Comparison of ENCODE assay signal across 9 cellular contexts in the genomic region with DNA sequence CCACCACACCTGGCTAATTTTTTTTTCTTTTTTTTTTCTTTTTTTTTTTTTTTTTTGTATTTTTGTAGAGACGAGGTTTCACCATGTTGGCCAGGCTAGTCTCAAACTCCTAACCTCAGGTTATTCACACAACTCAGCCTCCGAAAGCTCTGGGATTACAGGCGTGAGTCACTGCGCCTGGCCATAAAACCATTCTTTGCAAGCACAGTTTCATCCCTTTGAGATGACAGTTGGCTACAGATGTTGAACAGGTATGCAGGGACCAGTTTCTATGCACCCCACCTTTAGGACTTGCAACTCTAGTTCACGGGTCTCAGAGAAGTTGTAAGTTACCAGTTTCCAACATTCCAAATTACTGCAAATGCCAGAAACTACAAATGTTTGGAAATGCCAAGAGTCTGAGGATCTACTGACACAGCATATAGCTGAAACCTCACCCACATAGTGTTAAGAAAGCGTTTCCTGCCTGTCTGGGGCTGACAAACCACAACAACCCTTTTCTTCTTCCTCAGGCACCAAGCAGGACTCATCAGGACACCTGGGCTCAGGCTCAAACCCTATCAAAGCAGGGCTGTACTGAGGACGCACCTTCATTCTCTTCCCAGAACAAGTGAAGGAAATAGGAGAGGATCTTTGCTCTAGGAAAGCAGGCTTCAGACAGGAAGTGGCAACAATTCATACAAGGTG. TPM values are rescaled to one million over a fixed set of nuclear protein-coding genes. Genes with fewer than 3 reads are reported as not detected.
DNase-seq lines count a peak whose midpoint lies in the region; ATAC-seq and TF ChIP-seq lines count a peak whose summit lies in the region.
"Had no signal": no experiment of that assay in that cellular context is flagged by ENCODE, and none has a peak within 500 bp of the region (broad histone marks: within the 10 kb centered on the region; RNA-seq: fewer than 3 reads in every experiment).

No MANE protein-coding gene starts in this region.

- peak overlapping the region in 1 of 2 donors; percentile 60 for H3K4me3 Mint-ChIP-seq in CD14-positive monocyte
- no peak overlapping the region for H3K4me3 Mint-ChIP-seq in type B pancreatic cell

- peaks cover 76% of the 10 kb centered on the region for H3K4me1 Mint-ChIP-seq in CD14-positive monocyte
- H3K4me1 Mint-ChIP-seq in type B pancreatic cell (ENCODE audit: unreplicated experiment): peaks cover 24% of the 10 kb centered on the region

- intact Hi-C loops in CD14-positive monocyte (cut with micrococcal nuclease): loop anchor here in 1 of 2 donors (2.0 kb wide), 1 partner anchor 196 kb away; no protein-coding TSS in a partner anchor

- H3K36me3 Mint-ChIP-seq in CD14-positive monocyte (peaks cover 3 to 6% of the 10 kb centered on the region in 2 donors), type B pancreatic cell (no peaks in the 10 kb centered on the region)

- peak; percentile 58 for ATAC-seq in HG03521 (IDR thresholded peaks at IDR 0.05; ENCODE audit: unreplicated experiment)

- H3K27me3 Mint-ChIP-seq in CD14-positive monocyte (ENCODE audit: low read depth in 3 of 3) (peaks cover 0 to 2% (median 0%) of the 10 kb centered on the region in 3 donors), type B pancreatic cell (no peaks in the 10 kb centered on the region)

- H3K9me3 Mint-ChIP-seq in CD14-positive monocyte (no peaks in the 10 kb centered on the region), type B pancreatic cell (peaks cover 4% of the 10 kb centered on the region)

- DNase-seq in CD14-positive monocyte (ENCODE audit: low spot score): peak; percentile 74
- peak; percentile 28 for DNase-seq in GM20000 (ENCODE audit: low spot score)
- peak; percentile 15 to 24 for DNase-seq in activated CD4-positive, alpha-beta T cell treated with anti-CD3 and anti-CD28 coated beads, Interleukin-2, amount 50 U/mL, for 4 hours
- peak; percentile 73 for DNase-seq in fibroblast of villous mesenchyme (ENCODE audit: low read depth)
- DNase-seq in type B pancreatic cell (ENCODE audit: extremely low spot score, unreplicated experiment): no peak
- no peak for DNase-seq in kidney glomerular epithelial cell (lab: John Stamatoyannopoulos, UW)
- no peak for DNase-seq in ecto neural progenitor cell (ENCODE audit: low spot score)

- no peak overlapping the region for H3K4me3 ChIP-seq in fibroblast of villous mesenchyme (ENCODE audit: low read depth, low read length)
- H3K4me3 ChIP-seq: cardiac muscle cell had no signal

- peak overlapping the region; percentile 88 to 99 (median 99) for H3K27ac Mint-ChIP-seq in CD14-positive monocyte
- H3K27ac Mint-ChIP-seq in type B pancreatic cell: peak overlapping the region; percentile 24

- TF ChIP-seq CTCF in CD14-positive monocyte (IDR thresholded peaks at IDR 0.05): no peak
- no peak for TF ChIP-seq CTCF in GM20000 (IDR thresholded peaks at IDR 0.05; ENCODE audit: extremely low read depth, missing control alignments)
- TF ChIP-seq CTCF in fibroblast of villous mesenchyme (IDR thresholded peaks at IDR 0.05; ENCODE audit: insufficient read depth, low read depth, low read length): no peak
- no peak for TF ChIP-seq CTCF in type B pancreatic cell (conservative IDR thresholded peaks at IDR 0.05)

RNA-seq across cellular contexts. Expression of gene ARHGAP18, which starts 22.9 kb away (rescaled TPM):
- 1 to 10 TPM; 3.7 to 5.6 TPM for polyA plus RNA-seq in CD14-positive monocyte
- 30.9 and 47.1 TPM in 2 replicates for total RNA-seq in fibroblast of villous mesenchyme
- 9.2 and 12.0 TPM in 2 replicates for total RNA-seq in type B pancreatic cell (ENCODE audit: low replicate concordance)

Comparison
In these comparisons a context has a peak if more than half of its experiments do, and no peak if none do; other contexts are left out.
1. DNase-seq: peak in CD14-positive monocyte (single experiment), GM20000 (single experiment), activated CD4-positive, alpha-beta T cell treated with anti-CD3 and anti-CD28 coated beads, Interleukin-2, amount 50 U/mL, for 4 hours (2 of 2) and fibroblast of villous mesenchyme (single experiment); none in type B pancreatic cell (single experiment), kidney glomerular epithelial cell (single experiment) and ecto neural progenitor cell (single experiment).